ENCODE assay signal across 8 cellular contexts in the genomic region with DNA sequence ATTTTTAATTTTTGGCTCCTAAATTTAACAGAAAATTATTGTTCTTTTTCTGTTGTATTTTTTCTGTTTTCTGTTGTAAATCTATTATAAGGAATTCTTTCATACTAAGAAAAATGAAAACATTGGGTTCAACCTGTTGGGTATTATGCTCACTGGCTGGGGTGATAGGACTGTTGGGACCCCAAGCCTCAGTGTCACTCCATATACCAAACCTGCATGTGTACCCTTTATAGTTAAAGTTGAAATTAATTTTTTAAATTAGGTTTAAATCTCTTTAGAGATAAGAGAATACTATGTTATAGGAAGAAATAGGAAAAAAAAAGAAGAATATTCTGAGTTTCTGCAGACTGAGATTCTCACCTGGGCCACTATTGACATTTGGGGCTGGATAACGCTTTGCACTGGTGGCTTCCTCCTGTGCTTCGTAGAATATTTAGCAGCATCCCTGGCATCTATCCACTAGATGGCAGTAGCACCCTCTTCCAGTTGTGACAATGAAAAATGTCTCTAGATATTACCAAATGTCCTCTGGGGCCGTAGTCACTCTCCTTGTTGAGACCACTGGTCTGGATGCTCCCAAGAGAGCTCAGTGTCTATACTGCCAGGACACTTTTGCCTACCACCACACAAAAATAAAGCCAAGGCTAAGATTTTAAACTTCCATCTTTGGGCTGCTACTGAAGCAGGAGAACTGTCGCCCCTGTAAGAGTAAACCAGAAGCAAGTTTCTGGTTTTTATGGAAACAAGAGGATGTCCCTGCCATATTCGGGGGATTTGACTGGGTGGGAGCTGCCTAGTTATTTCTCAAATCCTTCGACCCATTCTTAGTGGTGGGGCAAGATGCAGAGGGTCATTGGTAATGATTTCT. TPM values are rescaled to one million over a fixed set of nuclear protein-coding genes. Genes with fewer than 3 reads are reported as not detected.
A peak's percentile ranks its signal among the peaks of the same experiment; 100 is the strongest.
DNase-seq lines count a peak whose midpoint lies in the region; ATAC-seq and TF ChIP-seq lines count a peak whose summit lies in the region.

No MANE protein-coding gene starts in this region.

- H3K27me3 ChIP-seq in AG04450 (ENCODE audit: control insufficient read depth, insufficient read depth, low read length): no peaks in the 10 kb centered on the region
- H3K27me3 ChIP-seq in effector memory CD4-positive, alpha-beta T cell (replicated peaks; ENCODE audit: control insufficient read depth, insufficient read depth, low read length, poor library complexity, severe bottlenecking): no peaks in the 10 kb centered on the region

- intact Hi-C loops in activated CD8-positive, alpha-beta T cell treated with anti-CD3 and anti-CD28 coated beads for 36 hours (cut with micrococcal nuclease): no loop called here
- intact Hi-C loops in mucosa of descending colon (cut with DNase I, micrococcal nuclease): no loop called here

- no peak overlapping the region for H3K27ac ChIP-seq in AG04450 (ENCODE audit: low read depth, low read length)
- no peak overlapping the region for H3K27ac ChIP-seq in effector memory CD4-positive, alpha-beta T cell (ENCODE audit: insufficient read depth, low read length, poor library complexity, severe bottlenecking)

- peaks cover 11% of the 10 kb centered on the region for H3K36me3 Mint-ChIP-seq in activated CD8-positive, alpha-beta T cell treated with anti-CD3 and anti-CD28 coated beads for 36 hours (ENCODE audit: low read depth)

- POLR2A ChIA-PET in AG04450 (lab: Yijun Ruan, JAX): no interaction called here
- POLR2A ChIA-PET in activated CD8-positive, alpha-beta T cell treated with anti-CD3 and anti-CD28 coated beads for 36 hours (lab: Charles Lee): no interaction called here

- H3K27ac Mint-ChIP-seq in activated CD8-positive, alpha-beta T cell treated with anti-CD3 and anti-CD28 coated beads for 36 hours: no peak overlapping the region

- H3K9me3 Mint-ChIP-seq in activated CD8-positive, alpha-beta T cell treated with anti-CD3 and anti-CD28 coated beads for 36 hours: no peaks in the 10 kb centered on the region

- H3K4me1 Mint-ChIP-seq in activated CD8-positive, alpha-beta T cell treated with anti-CD3 and anti-CD28 coated beads for 36 hours (ENCODE audit: low read depth): peaks cover 11% of the 10 kb centered on the region

- peaks cover 7% of the 10 kb centered on the region for H3K36me3 ChIP-seq in effector memory CD4-positive, alpha-beta T cell (ENCODE audit: control insufficient read depth, insufficient read depth, low read length)
- no peaks in the 10 kb centered on the region for H3K36me3 ChIP-seq in mucosa of descending colon (ENCODE audit: low read depth)

- H3K4me3 ChIP-seq in AG04450 (ENCODE audit: low read depth, low read length) (no peak overlapping the region), mucosa of descending colon (no peak overlapping the region)
- no peak overlapping the region for H3K4me3 ChIP-seq in effector memory CD4-positive, alpha-beta T cell (ENCODE audit: insufficient read depth, low read depth, low read length, poor library complexity, severe bottlenecking)

- no peak overlapping the region for H3K4me3 Mint-ChIP-seq in activated CD8-positive, alpha-beta T cell treated with anti-CD3 and anti-CD28 coated beads for 36 hours

- no peaks in the 10 kb centered on the region for H3K4me1 ChIP-seq in effector memory CD4-positive, alpha-beta T cell (ENCODE audit: control insufficient read depth, insufficient read depth, low read length, poor library complexity, severe bottlenecking)
- no peaks in the 10 kb centered on the region for H3K4me1 ChIP-seq in mucosa of descending colon (ENCODE audit: low read depth)

- TF ChIP-seq CTCF in AG04450 (IDR thresholded peaks at IDR 0.05; ENCODE audit: low read depth, low read length): peak; percentile 67
- TF ChIP-seq CTCF in activated CD8-positive, alpha-beta T cell treated with anti-CD3 and anti-CD28 coated beads for 36 hours (IDR thresholded peaks at IDR 0.05): peak; percentile 51
- TF ChIP-seq CTCF in mucosa of descending colon (IDR thresholded peaks at IDR 0.05): peak; percentile 30

- DNase-seq in AG04450 (ENCODE audit: low read depth, low spot score) (no peak), NCI-H748 (lab: John Stamatoyannopoulos, UW; ENCODE audit: unreplicated experiment) (peak; percentile 54), mucosa of descending colon (peak in 1 of 3 donors; percentile 74), superior temporal gyrus (ENCODE audit: extremely low spot score) (peak; percentile 81)
- DNase-seq in activated CD8-positive, alpha-beta T cell treated with anti-CD3 and anti-CD28 coated beads for 36 hours: peak; percentile 67
- peak; percentile 23 to 45 (median 44) for DNase-seq in effector memory CD4-positive, alpha-beta T cell

- CTCF ChIA-PET in AG04450 (lab: Charles Lee): interaction anchor here (0.6 to 1.3 kb wide), 9 partner anchors 8 to 1010 kb away, joined by 3 to 5 read pairs (median 4); no protein-coding TSS in a partner anchor
- CTCF ChIA-PET in activated CD8-positive, alpha-beta T cell treated with anti-CD3 and anti-CD28 coated beads for 36 hours (lab: Charles Lee): interaction anchor here (0.9 to 1.2 kb wide), 2 partner anchors 10 to 436 kb away, joined by 3 to 5 read pairs; a partner anchor contains a TSS

- H3K9me3 ChIP-seq in AG04450 (ENCODE audit: control insufficient read depth, insufficient read depth, low read length) (no peaks in the 10 kb centered on the region), mucosa of descending colon (no peaks in the 10 kb centered on the region)
- H3K9me3 ChIP-seq in effector memory CD4-positive, alpha-beta T cell (ENCODE audit: control insufficient read depth, low read length): no peaks in the 10 kb centered on the region

- no peaks in the 10 kb centered on the region for H3K27me3 Mint-ChIP-seq in activated CD8-positive, alpha-beta T cell treated with anti-CD3 and anti-CD28 coated beads for 36 hours

- ATAC-seq in GM18520 (IDR thresholded peaks at IDR 0.05; ENCODE audit: unreplicated experiment): peak; percentile 64
- ATAC-seq in HG03135 (IDR thresholded peaks at IDR 0.05; ENCODE audit: unreplicated experiment): peak; percentile 81
- ATAC-seq in activated CD8-positive, alpha-beta T cell treated with anti-CD3 and anti-CD28 coated beads for 36 hours: peak; percentile 76
- ATAC-seq in mucosa of descending colon: peak; percentile 98

RNA-seq across cellular contexts. Expression of a gene that starts 22.4 kb away (rescaled TPM):
- 0.26 and 0.29 TPM in 2 replicates for polyA plus RNA-seq in AG04450 (2011; rRNA removed)
- 0.13 TPM in 1 of 2 replicates, not detected in the other for polyA minus RNA-seq in AG04450 (2011; rRNA and poly(A)+ RNA removed)
- total RNA-seq in activated CD8-positive, alpha-beta T cell treated with anti-CD3 and anti-CD28 coated beads for 36 hours: under 1 TPM; 0.38 to 0.58 TPM
- under 1 TPM in 2 of 3 donors, not detected in 1; 0.41 to 0.48 TPM for total RNA-seq in mucosa of descending colon

RNA-seq across cellular contexts. Expression of a gene that starts 51.0 kb away (rescaled TPM):
- polyA plus RNA-seq in AG04450 (2011; rRNA removed): 3.5 and 4.5 TPM in 2 replicates
- 3.0 and 6.2 TPM in 2 replicates for polyA minus RNA-seq in AG04450 (2011; rRNA and poly(A)+ RNA removed)
- total RNA-seq in activated CD8-positive, alpha-beta T cell treated with anti-CD3 and anti-CD28 coated beads for 36 hours: 10 to 100 TPM; 14.1 to 14.4 TPM
- 1 to 10 TPM; 6.8 to 9.3 (median 7.0) TPM for total RNA-seq in mucosa of descending colon
